ENCODE assay signal across 6 cellular contexts in the genomic region with DNA sequence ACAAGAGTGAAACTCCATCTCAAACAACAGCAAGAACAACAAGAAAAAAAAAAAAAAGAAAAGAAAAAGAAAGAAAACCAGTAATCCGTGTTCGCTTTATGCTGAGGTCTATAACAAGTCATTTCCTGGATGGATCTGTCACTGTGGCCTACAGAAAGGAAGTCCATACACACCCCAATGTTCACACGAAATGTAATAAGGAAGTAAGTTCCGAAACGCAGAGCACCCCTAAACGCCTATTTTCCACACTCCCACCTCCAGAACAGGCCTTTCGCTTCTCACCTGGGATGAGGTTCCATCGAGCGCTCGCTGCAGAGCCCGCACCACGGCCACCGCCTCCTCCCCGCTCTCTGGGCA. TPM values are rescaled to one million over a fixed set of nuclear protein-coding genes. Genes with fewer than 3 reads are reported as not detected.
DNase-seq lines count a peak whose midpoint lies in the region; ATAC-seq, FAIRE-seq and TF ChIP-seq lines count a peak whose summit lies in the region.

No MANE protein-coding gene starts in this region.

- H3K4me1 Mint-ChIP-seq in endothelial cell (ENCODE audit: unreplicated experiment) = peaks cover 30% of the 10 kb centered on the region

- intact Hi-C loops in posterior cingulate gyrus (cut with DNase I) = no loop called here

- no peaks in the 10 kb centered on the region for H3K9me2 ChIP-seq in MM.1S (replicated peaks; ENCODE audit: insufficient read depth, low read length)

- peak overlapping the region; percentile 96 for H3K27ac ChIP-seq in MM.1S (ENCODE audit: low read length)
- peak overlapping the region; percentile 96 to 99 for H3K27ac ChIP-seq in small intestine (ENCODE audit: low read depth in 1 of 2, low read length in 1 of 2)

- peak; percentile 31 for DNase-seq in MM.1S
- no peak for DNase-seq in endothelial cell (ENCODE audit: low spot score)
- peak; percentile 62 for DNase-seq in small intestine
- no peak for DNase-seq in posterior cingulate gyrus
- no peak for DNase-seq in NCI-H1694 (lab: John Stamatoyannopoulos, UW)

- H3K36me3 ChIP-seq in MM.1S (replicated peaks; ENCODE audit: insufficient read depth, low read length) (peaks cover 12% of the 10 kb centered on the region), small intestine (ENCODE audit: control insufficient read depth in 2 of 2, insufficient read depth in 2 of 2, low read length in 2 of 2) (peaks cover 2 to 13% of the 10 kb centered on the region in 2 donors)

- no peak for FAIRE-seq in small intestine (lab: Jason Lieb, UNC)

- H3K27ac Mint-ChIP-seq in endothelial cell (ENCODE audit: unreplicated experiment) = peak overlapping the region; percentile 100

- WGBS in small intestine, 3 donors = 0% methylated on average over 14 of the region's 14 CpGs

- H2AFZ ChIP-seq in MM.1S (ENCODE audit: low read length) = peak overlapping the region; percentile 91

- H3K4me1 ChIP-seq in MM.1S (ENCODE audit: low read length) (no peaks in the 10 kb centered on the region), small intestine (ENCODE audit: control insufficient read depth in 2 of 2, insufficient read depth in 1 of 2, low read depth in 1 of 2, low read length in 1 of 2) (peaks cover 0 to 3% of the 10 kb centered on the region in 2 donors)

- peak overlapping the region; percentile 94 for H3K9ac ChIP-seq in MM.1S (ENCODE audit: low read length)

- H3K4me3 Mint-ChIP-seq in endothelial cell (ENCODE audit: unreplicated experiment) = peak overlapping the region; percentile 100

- peaks cover 62% of the 10 kb centered on the region for H3K79me2 ChIP-seq in MM.1S (ENCODE audit: low read length)

- TF ChIP-seq CTCF in MM.1S (IDR thresholded peaks at IDR 0.05; ENCODE audit: low read length) (no peak), endothelial cell (IDR thresholded peaks at IDR 0.05; ENCODE audit: unreplicated experiment) (no peak)

- H3K27me3 ChIP-seq in MM.1S (replicated peaks; ENCODE audit: insufficient read depth, low read length) (no peaks in the 10 kb centered on the region), small intestine (ENCODE audit: control insufficient read depth in 2 of 2, insufficient read depth in 2 of 2, low read length in 2 of 2) (no peaks in the 10 kb centered on the region)

- H3K4me3 ChIP-seq in MM.1S (ENCODE audit: low read length) = peak overlapping the region; percentile 96
- H3K4me3 ChIP-seq in small intestine (ENCODE audit: low read depth in 1 of 2, low read length in 2 of 2) = peak overlapping the region; percentile 93 to 98

- peaks cover 21% of the 10 kb centered on the region for H3K36me3 Mint-ChIP-seq in endothelial cell (ENCODE audit: low read depth, unreplicated experiment)

- H3K27me3 Mint-ChIP-seq in endothelial cell (ENCODE audit: unreplicated experiment) = peaks cover 12% of the 10 kb centered on the region

- peak; percentile 8 for ATAC-seq in GM18498 (IDR thresholded peaks at IDR 0.05; ENCODE audit: unreplicated experiment)

- H3K4me2 ChIP-seq in MM.1S (ENCODE audit: low read depth, low read length) = peak overlapping the region; percentile 85

- H3K9me3 ChIP-seq in MM.1S (replicated peaks; ENCODE audit: insufficient read depth, low read length) (no peaks in the 10 kb centered on the region; the same call in 1 of the 2 replicates), small intestine (ENCODE audit: control insufficient read depth, low read depth) (no peaks in the 10 kb centered on the region)

- no peaks in the 10 kb centered on the region for H4K20me1 ChIP-seq in MM.1S (ENCODE audit: insufficient read depth, low read length)

- H3F3A ChIP-seq in MM.1S (ENCODE audit: insufficient read depth, low read length) = peaks cover 8% of the 10 kb centered on the region

- H3K9me3 Mint-ChIP-seq in endothelial cell (ENCODE audit: unreplicated experiment) = no peaks in the 10 kb centered on the region

RNA-seq across cellular contexts. Expression of a gene that starts 0.7 kb away (rescaled TPM):
- 24.6 TPM for total RNA-seq in endothelial cell (ENCODE audit: unreplicated experiment)
- 10 to 100 TPM; 17.4 to 30.0 (median 24.8) TPM for polyA plus RNA-seq in small intestine

RNA-seq across cellular contexts. Expression of a gene that starts 5.1 kb away (rescaled TPM):
- total RNA-seq in endothelial cell (ENCODE audit: unreplicated experiment) = 17.8 TPM
- 1 to 10 TPM; 3.8 to 4.5 (median 4.3) TPM for polyA plus RNA-seq in small intestine

RNA-seq across cellular contexts. Expression of a gene that starts 26.6 kb away (rescaled TPM):
- total RNA-seq in endothelial cell (ENCODE audit: unreplicated experiment) = 17.1 TPM
- 10 to 100 TPM in 2 of 3 donors, 1 to 10 TPM in 1; 9.7 to 25.0 (median 12.1) TPM for polyA plus RNA-seq in small intestine

RNA-seq across cellular contexts. Expression of a gene that starts 33.4 kb away (rescaled TPM):
- total RNA-seq in endothelial cell (ENCODE audit: unreplicated experiment) = 281 TPM
- 1,000 to 10,000 TPM; 1,401 to 3,068 (median 1,584) TPM for polyA plus RNA-seq in small intestine

RNA-seq across cellular contexts. Expression of a gene that starts 52.6 kb away (rescaled TPM):
- 6.8 TPM for total RNA-seq in endothelial cell (ENCODE audit: unreplicated experiment)
- 1 to 10 TPM; 2.2 to 4.2 (median 3.5) TPM for polyA plus RNA-seq in small intestine

Comparison
In these comparisons a context has a peak if more than half of its experiments do, and no peak if none do; other contexts are left out.
1. DNase-seq: peak in MM.1S (single experiment) and small intestine (single experiment); none in endothelial cell (single experiment), posterior cingulate gyrus (0 of 10) and NCI-H1694 (single experiment).